11 cellular contexts compared by ENCODE assay signal in genomic region chr7:32658034-32658944, GRCh38.
A peak's percentile ranks its signal among the peaks of the same experiment; 100 is the strongest.
DNase-seq lines count a peak whose midpoint lies in the region; ATAC-seq, FAIRE-seq and TF ChIP-seq lines count a peak whose summit lies in the region.
"Had no signal": no experiment of that assay in that cellular context is flagged by ENCODE, and none has a peak within 500 bp of the region (broad histone marks: within the 10 kb centered on the region; RNA-seq: fewer than 3 reads in every experiment).

No MANE protein-coding gene starts in this region.

- H4K8ac ChIP-seq in neuronal stem cell (ENCODE audit: low read depth, low read length): no peak overlapping the region

- H2BK5ac ChIP-seq in neuronal stem cell (ENCODE audit: low read length): no peak overlapping the region

- H3K18ac ChIP-seq in neuronal stem cell (ENCODE audit: low read length): no peak overlapping the region

- no peak overlapping the region for H2AFZ ChIP-seq in neuronal stem cell (ENCODE audit: low read length)
- H2AFZ ChIP-seq: GM23338 had no signal

- no CpG with 5 or more reads among the region's 9 CpGs for WGBS in neuronal stem cell (ENCODE audit: extremely low coverage in 2 of 2, insufficient read length in 2 of 2, insufficient replicate concordance in 1 of 2), 2 donors

- H3K9ac ChIP-seq in neuronal stem cell (ENCODE audit: low read depth, low read length, poor library complexity): no peak overlapping the region

- no peak overlapping the region for H2BK120ac ChIP-seq in neuronal stem cell (ENCODE audit: low read depth, low read length)

- no peak overlapping the region for H3K14ac ChIP-seq in neuronal stem cell (ENCODE audit: low read length)

- peaks cover 0 to 4% (median 0%) of the 10 kb centered on the region in 7 donors for H3K9me3 Mint-ChIP-seq in CD14-positive monocyte
- H3K9me3 Mint-ChIP-seq: GM23338 had no signal

- intact Hi-C loops in CD14-positive monocyte (cut with micrococcal nuclease): no loop called here

- H2AK5ac ChIP-seq in neuronal stem cell (ENCODE audit: low read depth, low read length): no peak overlapping the region

- TF ChIP-seq CTCF in CD14-positive monocyte (IDR thresholded peaks at IDR 0.05): no peak

- DNase-seq in RPMI7951 (ENCODE audit: low read depth) (peak; percentile 54), kidney glomerular epithelial cell (lab: John Stamatoyannopoulos, UW) (peak; percentile 36), CD14-positive monocyte (ENCODE audit: low spot score) (no peak), hippocampal formation (lab: John Stamatoyannopoulos, UW) (no peak), neuronal stem cell (ENCODE audit: low spot score) (no peak), GM19239 (ENCODE audit: insufficient read length, low spot score) (no peak)
- DNase-seq: NCI-H2081 had no signal

- H3K79me1 ChIP-seq in neuronal stem cell (ENCODE audit: low read depth, low read length): no peaks in the 10 kb centered on the region

- no peaks in the 10 kb centered on the region for H3K4me1 ChIP-seq in neuronal stem cell (ENCODE audit: control insufficient read depth in 2 of 2, insufficient read depth in 1 of 2, low read depth in 1 of 2, low read length in 2 of 2)

- H3K36me3 Mint-ChIP-seq in CD14-positive monocyte: no peaks in the 10 kb centered on the region

- H3K23ac ChIP-seq in neuronal stem cell (ENCODE audit: low read depth, low read length, poor library complexity): no peak overlapping the region

- H3K27ac Mint-ChIP-seq in CD14-positive monocyte: no peak overlapping the region
- H3K27ac Mint-ChIP-seq: GM23338 had no signal

- H3K9me3 ChIP-seq in neuronal stem cell (replicated peaks in 1 of 2; ENCODE audit: control insufficient read depth in 2 of 2, insufficient read depth in 1 of 2, low read depth in 1 of 2, low read length in 2 of 2): no peaks in the 10 kb centered on the region

- peaks cover 10% of the 10 kb centered on the region for H3K4me1 Mint-ChIP-seq in CD14-positive monocyte

- H3K27me3 ChIP-seq in neuronal stem cell (ENCODE audit: control insufficient read depth in 3 of 3, insufficient read depth in 3 of 3, low read depth in 1 of 3, low read length in 3 of 3): no peaks in the 10 kb centered on the region

- H3K4me3 ChIP-seq in neuronal stem cell (ENCODE audit: low read length in 2 of 2): no peak overlapping the region
- H3K4me3 ChIP-seq: GM23338 had no signal

- no peak overlapping the region for H3K4me2 ChIP-seq in neuronal stem cell (ENCODE audit: insufficient read depth, low read length, poor library complexity, severe bottlenecking)
- H3K4me2 ChIP-seq: GM23338 had no signal

- H2BK15ac ChIP-seq in neuronal stem cell (ENCODE audit: low read length): no peak overlapping the region

- H2BK12ac ChIP-seq in neuronal stem cell (ENCODE audit: low read length): no peak overlapping the region

- no peak overlapping the region for H4K91ac ChIP-seq in neuronal stem cell (ENCODE audit: low read depth, low read length, poor library complexity)

- ATAC-seq in GM18861 (IDR thresholded peaks at IDR 0.05; ENCODE audit: unreplicated experiment): peak; percentile 75
- ATAC-seq in HG02938 (IDR thresholded peaks at IDR 0.05; ENCODE audit: unreplicated experiment): peak; percentile 76

- H3K36me3 ChIP-seq in neuronal stem cell (replicated peaks in 1 of 2; ENCODE audit: control insufficient read depth in 2 of 2, insufficient read depth in 2 of 2, low read length in 2 of 2): no peaks in the 10 kb centered on the region

- peaks cover under 1 to 5% (median 2%) of the 10 kb centered on the region in 3 donors for H3K27me3 Mint-ChIP-seq in CD14-positive monocyte (ENCODE audit: low read depth in 3 of 3)

- no peak overlapping the region for H3K4ac ChIP-seq in neuronal stem cell (ENCODE audit: low read length)

- no peak overlapping the region for H3K4me3 Mint-ChIP-seq in CD14-positive monocyte
- H3K4me3 Mint-ChIP-seq: GM23338 had no signal

- FAIRE-seq in GM19239 (lab: Jason Lieb, UNC): no peak
- FAIRE-seq: D721Med had no signal

- no peak overlapping the region for H3K27ac ChIP-seq in neuronal stem cell (replicated peaks; ENCODE audit: low read length)

Comparison
In these comparisons a context has a peak if more than half of its experiments do, and no peak if none do; other contexts are left out.
1. DNase-seq: peak in RPMI7951 (single experiment) and kidney glomerular epithelial cell (single experiment); none in CD14-positive monocyte (single experiment), hippocampal formation (0 of 2), neuronal stem cell (single experiment) and GM19239 (single experiment).